19 cellular contexts compared by ENCODE assay signal in the genomic region with DNA sequence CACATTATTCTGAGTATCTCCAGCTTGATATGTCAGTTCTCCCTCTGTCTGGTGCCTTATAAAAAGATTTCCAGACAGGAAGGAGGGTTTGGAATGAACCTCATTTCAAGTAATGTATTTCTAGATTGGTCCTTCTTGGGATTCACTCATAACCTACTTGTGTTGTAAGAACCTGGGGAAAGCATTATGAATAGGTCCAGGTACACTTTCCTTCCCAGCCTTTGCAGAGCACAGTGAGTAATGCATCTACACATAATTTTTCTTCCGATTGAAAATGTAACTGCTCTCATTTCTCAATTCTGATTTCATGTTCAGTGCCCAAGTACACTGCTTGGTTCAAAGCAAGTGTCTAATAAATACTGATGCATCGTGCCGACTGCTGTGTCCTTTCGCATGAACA.
"Had no signal": no experiment of that assay in that cellular context is flagged by ENCODE, and none has a peak within 500 bp of the region (broad histone marks: within the 10 kb centered on the region; RNA-seq: fewer than 3 reads in every experiment).

No MANE protein-coding gene starts in this region.

- H3K9me3 ChIP-seq: gastroesophageal sphincter, left ventricle myocardium inferior, psoas muscle, sigmoid colon, thyroid gland had no signal

- H3K4me1 Mint-ChIP-seq: nephron progenitor cell had no signal

- H3K36me3 ChIP-seq: gastroesophageal sphincter, left ventricle myocardium inferior, sigmoid colon had no signal

- H3K4me3 Mint-ChIP-seq: dendritic cell treated with granulocyte-macrophage colony-stimulating factor and Interleukin-4, amounts not matched to agents 40 ng/mL and 50 ng/mL, for 4 days; effector memory CD8-positive, alpha-beta T cell; immature natural killer cell; naive thymus-derived CD4-positive, alpha-beta T cell; nephron progenitor cell; type B pancreatic cell had no signal

- H3K27ac ChIP-seq: gastroesophageal sphincter, left ventricle myocardium inferior, psoas muscle, sigmoid colon, skin epidermis had no signal

- H3K4me3 ChIP-seq: gastroesophageal sphincter, left ventricle myocardium inferior, lung, psoas muscle, sigmoid colon, skin epidermis, thyroid gland had no signal

- H3K27ac Mint-ChIP-seq: dendritic cell treated with granulocyte-macrophage colony-stimulating factor and Interleukin-4, amounts not matched to agents 40 ng/mL and 50 ng/mL, for 4 days; effector memory CD8-positive, alpha-beta T cell; naive thymus-derived CD4-positive, alpha-beta T cell; nephron progenitor cell had no signal

- ATAC-seq: effector memory CD8-positive, alpha-beta T cell; gastroesophageal sphincter; naive thymus-derived CD4-positive, alpha-beta T cell had no signal

- H3K4me1 ChIP-seq: gastroesophageal sphincter, psoas muscle, sigmoid colon, thyroid gland had no signal

- H3K27me3 ChIP-seq: gastroesophageal sphincter, sigmoid colon, thyroid gland had no signal

- DNase-seq: cerebellar nuclear complex; effector memory CD8-positive, alpha-beta T cell; erythroblast; glutamatergic neuron; immature natural killer cell; left ventricle myocardium inferior; naive thymus-derived CD4-positive, alpha-beta T cell; nephron progenitor cell; psoas muscle; retina; sigmoid colon; stimulated activated CD4-positive, alpha-beta T cell treated with anti-CD3 and anti-CD28 coated beads, Interleukin-12 subunit alpha, Interleukin-12 subunit beta, amount 100 ng/mL, for 4 hours; stimulated activated naive CD4-positive, alpha-beta T cell treated with Interleukin-2 at 50 U/mL for 16 hours; thyroid gland had no signal

- H3K9me3 Mint-ChIP-seq: dendritic cell treated with granulocyte-macrophage colony-stimulating factor and Interleukin-4, amounts not matched to agents 40 ng/mL and 50 ng/mL, for 4 days; effector memory CD8-positive, alpha-beta T cell; immature natural killer cell; nephron progenitor cell; type B pancreatic cell had no signal

- H3K27me3 Mint-ChIP-seq: dendritic cell treated with granulocyte-macrophage colony-stimulating factor and Interleukin-4, amounts not matched to agents 40 ng/mL and 50 ng/mL, for 4 days; effector memory CD8-positive, alpha-beta T cell; naive thymus-derived CD4-positive, alpha-beta T cell; type B pancreatic cell had no signal
